In the genomic region with DNA sequence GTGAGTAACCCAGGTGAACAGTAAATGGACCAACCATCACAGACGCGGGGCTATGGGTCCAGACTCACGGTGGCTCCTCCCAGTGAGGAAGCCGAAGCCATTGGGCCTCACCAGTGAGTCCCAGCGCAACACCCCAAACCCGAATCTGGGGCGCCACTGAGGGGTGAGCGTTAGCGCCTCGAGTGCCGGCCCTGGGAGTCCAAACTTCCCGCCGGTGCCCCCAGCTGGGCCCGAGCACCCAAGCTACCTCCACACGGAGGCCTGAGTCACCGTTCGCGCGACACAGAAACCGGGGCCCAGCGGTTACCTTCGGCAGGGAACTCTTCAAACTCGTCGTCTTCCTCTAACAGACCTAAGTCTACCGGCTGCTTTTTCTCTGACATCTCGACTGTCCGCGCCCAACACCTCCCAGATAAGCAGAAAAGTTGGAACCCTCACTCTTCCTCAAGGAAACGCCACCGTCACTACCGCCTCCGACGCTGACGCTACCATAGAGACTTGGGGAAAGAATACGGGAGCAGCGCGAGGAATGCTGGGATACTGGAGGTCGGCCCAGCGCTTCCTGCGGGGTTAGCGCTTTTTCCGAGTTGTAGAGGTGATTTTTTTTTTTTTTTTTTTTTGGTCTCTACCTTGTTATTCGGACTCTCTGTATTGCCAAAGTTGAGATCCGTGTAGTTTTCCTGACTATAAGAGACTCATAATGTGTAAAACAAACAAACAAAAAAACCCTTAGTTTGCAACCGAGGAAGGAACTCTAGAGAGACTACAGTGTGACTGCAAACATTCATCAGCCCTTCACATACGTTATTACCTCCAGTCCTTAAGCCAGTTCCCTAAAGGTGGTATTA, we compare ENCODE assay signal across 8 cellular contexts. TPM values are rescaled to one million over a fixed set of nuclear protein-coding genes. Genes with fewer than 3 reads are reported as not detected.
DNase-seq lines count a peak whose midpoint lies in the region; ATAC-seq and TF ChIP-seq lines count a peak whose summit lies in the region.

Gene SEM1, minus strand, starts transcription at position 466 of the 848 bp plus-strand sequence. Its CDS starts 83 bp downstream, at position 383.

- POLR2A ChIA-PET in RWPE1 (lab: Yijun Ruan, JAX; ENCODE audit: low non-redundant PET): interaction anchor here (0.5 kb wide), 1 partner anchor 260 kb away, joined by 4 read pairs; no protein-coding TSS in a partner anchor

- peak within 1 kb of the TSS; percentile 100 for H3K27ac Mint-ChIP-seq in nephron progenitor cell
- H3K27ac Mint-ChIP-seq in stimulated activated naive CD8-positive, alpha-beta T cell treated with anti-CD3 and anti-CD28 coated beads, Interleukin-15, amount 100 ng/mL, for 72 hours: peak within 1 kb of the TSS; percentile 97 to 99

- peaks cover 21% of the 10 kb centered on the region for H3K4me1 Mint-ChIP-seq in nephron progenitor cell
- peaks cover 21% of the 10 kb centered on the region for H3K4me1 Mint-ChIP-seq in stimulated activated naive CD8-positive, alpha-beta T cell treated with anti-CD3 and anti-CD28 coated beads, Interleukin-15, amount 100 ng/mL, for 72 hours

- H3K36me3 Mint-ChIP-seq in nephron progenitor cell (ENCODE audit: low read depth): peaks cover 25% of the 10 kb centered on the region

- H3K27ac ChIP-seq in KOPT-K1 (ENCODE audit: low read depth, low read length, poor library complexity, severe bottlenecking) (peak within 1 kb of the TSS; percentile 69), RWPE1 (peak within 1 kb of the TSS; percentile 93)

- CTCF ChIA-PET in RWPE1 (lab: Yijun Ruan, JAX): interaction anchor here (0.6 to 0.9 kb wide), 3 partner anchors 114 to 318 kb away, joined by 3 to 4 read pairs (median 4); partner anchors contain the start of gene DLX5

- peaks cover 42% of the 10 kb centered on the region for H3K9me3 Mint-ChIP-seq in nephron progenitor cell
- peaks cover 14 to 24% of the 10 kb centered on the region in 2 donors for H3K9me3 Mint-ChIP-seq in stimulated activated naive CD8-positive, alpha-beta T cell treated with anti-CD3 and anti-CD28 coated beads, Interleukin-15, amount 100 ng/mL, for 72 hours

- H3K9me3 ChIP-seq in KOPT-K1 (ENCODE audit: insufficient read depth, low read length, poor library complexity, severe bottlenecking): peaks cover 20% of the 10 kb centered on the region

- H3K36me3 ChIP-seq in KOPT-K1 (ENCODE audit: insufficient read depth, low read length): peaks cover 24% of the 10 kb centered on the region

- H3K27me3 Mint-ChIP-seq in nephron progenitor cell (ENCODE audit: low read depth, poor library complexity): no peaks in the 10 kb centered on the region
- H3K27me3 Mint-ChIP-seq in stimulated activated naive CD8-positive, alpha-beta T cell treated with anti-CD3 and anti-CD28 coated beads, Interleukin-15, amount 100 ng/mL, for 72 hours: peaks cover 8% of the 10 kb centered on the region

- TF ChIP-seq CTCF in RWPE1 (conservative IDR thresholded peaks at IDR 0.05; ENCODE audit: low read depth) (no peak), nephron progenitor cell (IDR thresholded peaks at IDR 0.05) (no peak)

- peak; percentile 95 for ATAC-seq in GM21786 (IDR thresholded peaks at IDR 0.05; ENCODE audit: unreplicated experiment)
- peak; percentile 95 for ATAC-seq in stimulated activated naive CD8-positive, alpha-beta T cell treated with anti-CD3 and anti-CD28 coated beads, Interleukin-15, amount 100 ng/mL, for 72 hours

- H3K4me3 Mint-ChIP-seq in nephron progenitor cell: peak within 1 kb of the TSS; percentile 99
- H3K4me3 Mint-ChIP-seq in stimulated activated naive CD8-positive, alpha-beta T cell treated with anti-CD3 and anti-CD28 coated beads, Interleukin-15, amount 100 ng/mL, for 72 hours: peak within 1 kb of the TSS; percentile 96 to 99

- DNase-seq in Daoy (ENCODE audit: low read depth): peak; percentile 89
- DNase-seq in RWPE1 (ENCODE audit: low spot score): peak; percentile 73
- DNase-seq in activated effector memory CD4-positive, alpha-beta T cell treated with Interleukin-2 at 50 U/mL for 16 hours: peak; percentile 57
- DNase-seq in fibroblast of the conjunctiva (ENCODE audit: low read depth): peak; percentile 69
- peak; percentile 71 for DNase-seq in nephron progenitor cell
- DNase-seq in stimulated activated naive CD8-positive, alpha-beta T cell treated with anti-CD3 and anti-CD28 coated beads, Interleukin-15, amount 100 ng/mL, for 72 hours: peak; percentile 67 to 76

RNA-seq across cellular contexts. Expression of gene SEM1, which starts in this region (rescaled TPM):
- total RNA-seq in Daoy (2014; rRNA removed; shearing (Covaris generic)): 34.7 and 143 TPM in 2 replicates

Comparison
In these comparisons a context has a peak if more than half of its experiments do, and no peak if none do; other contexts are left out.
1. Peak in every context shown above with its lines: DNase-seq, ATAC-seq and H3K27ac ChIP-seq.